25 cellular contexts compared by ENCODE assay signal in genomic region chr11:113481672-113482071, GRCh38. TPM values are rescaled to one million over a fixed set of nuclear protein-coding genes. Genes with fewer than 3 reads are reported as not detected.
A peak's percentile ranks its signal among the peaks of the same experiment; 100 is the strongest.
DNase-seq lines count a peak whose midpoint lies in the region; TF ChIP-seq lines count a peak whose summit lies in the region.
"Had no signal": no experiment of that assay in that cellular context is flagged by ENCODE, and none has a peak within 500 bp of the region (broad histone marks: within the 10 kb centered on the region; RNA-seq: fewer than 3 reads in every experiment).

No MANE protein-coding gene starts in this region.

- no peak for TF ChIP-seq EP300 in esophagus muscularis mucosa (IDR thresholded peaks at IDR 0.05)

- DNase-seq in DMS 273 (lab: John Stamatoyannopoulos, UW; ENCODE audit: unreplicated experiment) (peak; percentile 13), DMS 273 treated with DMSO at 0.1 percent for 48 hours (lab: John Stamatoyannopoulos, UW) (no peak), DMS53 treated with DMSO at 0.1 percent for 48 hours (lab: John Stamatoyannopoulos, UW; ENCODE audit: unreplicated experiment) (peak; percentile 22), SW480 (ENCODE audit: low spot score) (peak; percentile 17), neural crest cell (ENCODE audit: low read depth, low spot score) (no peak), NK-92 (lab: John Stamatoyannopoulos, UW; ENCODE audit: unreplicated experiment) (no peak), esophagus muscularis mucosa (ENCODE audit: extremely low spot score) (no peak), NCI-H2107 (lab: John Stamatoyannopoulos, UW) (no peak)
- DNase-seq: Caco-2; CD4-positive, alpha-beta memory T cell; DMS153; GDM1; HCEC 1CT; IMR-90; NCI-H1417; NCI-H187; NCI-H226; NCI-H510A treated with DMSO at 0.1 percent for 48 hours; NCI-H774; PC-3; RPMI8226; SHP77 had no signal

- H3K36me3 ChIP-seq in esophagus muscularis mucosa, result no peaks in the 10 kb centered on the region
- H3K36me3 ChIP-seq: BLaER1 treated with 17β-estradiol and CSF1 and Interleukin-3, amounts not matched to agents 10 nM and 100 nM had no signal

- H3K36me3 Mint-ChIP-seq in neural crest cell (ENCODE audit: low read depth), result no peaks in the 10 kb centered on the region
- H3K36me3 Mint-ChIP-seq: CD4-positive, alpha-beta memory T cell had no signal

- H3K27me3 ChIP-seq in esophagus muscularis mucosa, result peaks cover 0 to 53% (median 7%) of the 10 kb centered on the region in 4 donors
- H3K27me3 ChIP-seq: BLaER1 treated with 17β-estradiol and CSF1 and Interleukin-3, amounts not matched to agents 10 nM and 100 nM had no signal

- H3K4me3 ChIP-seq in esophagus muscularis mucosa, result no peak overlapping the region
- H3K4me3 ChIP-seq: BLaER1 treated with 17β-estradiol and CSF1 and Interleukin-3, amounts not matched to agents 10 nM and 100 nM; GM23338 had no signal

- H3K27me3 Mint-ChIP-seq in neural crest cell (ENCODE audit: low read depth), result peaks cover 53% of the 10 kb centered on the region

- peaks cover 2% of the 10 kb centered on the region for H3K9me3 Mint-ChIP-seq in neural crest cell
- H3K9me3 Mint-ChIP-seq: GM23338 had no signal

- 84% methylated on average over 3 of the region's 3 CpGs for WGBS in esophagus muscularis mucosa

- no peak for TF ChIP-seq POLR2A in esophagus muscularis mucosa (IDR thresholded peaks at IDR 0.05; ENCODE audit: low read depth)

- H3K4me1 Mint-ChIP-seq in neural crest cell, result peaks cover 15% of the 10 kb centered on the region
- H3K4me1 Mint-ChIP-seq: GM23338 had no signal

- TF ChIP-seq CTCF in neural crest cell (conservative IDR thresholded peaks at IDR 0.05) (no peak), esophagus muscularis mucosa (IDR thresholded peaks at IDR 0.05) (no peak)

- H3K4me3 Mint-ChIP-seq in neural crest cell, result no peak overlapping the region
- H3K4me3 Mint-ChIP-seq: GM23338 had no signal

- intact Hi-C loops in esophagus muscularis mucosa (cut with DNase I), result no loop called here

- no peaks in the 10 kb centered on the region for H3K9me3 ChIP-seq in esophagus muscularis mucosa
- H3K9me3 ChIP-seq: BLaER1 treated with 17β-estradiol and CSF1 and Interleukin-3, amounts not matched to agents 10 nM and 100 nM; Caco-2 had no signal

- H3K27ac ChIP-seq in esophagus muscularis mucosa (replicated peaks in 1 of 4), result no peak overlapping the region
- H3K27ac ChIP-seq: 22Rv1; BLaER1 treated with 17β-estradiol and CSF1 and Interleukin-3, amounts not matched to agents 10 nM and 100 nM had no signal

- peak overlapping the region; percentile 92 for H3K27ac Mint-ChIP-seq in neural crest cell (ENCODE audit: unreplicated experiment)
- H3K27ac Mint-ChIP-seq: CD4-positive, alpha-beta memory T cell; GM23338 had no signal

- no peaks in the 10 kb centered on the region for H3K4me1 ChIP-seq in esophagus muscularis mucosa
- H3K4me1 ChIP-seq: BLaER1 treated with 17β-estradiol and CSF1 and Interleukin-3, amounts not matched to agents 10 nM and 100 nM; Caco-2 had no signal

RNA-seq across cellular contexts. Expression of gene DRD2, which starts 6.5 kb away (rescaled TPM):
- total RNA-seq in neural crest cell (2.8 and 2.9 TPM in 2 replicates), esophagus muscularis mucosa (under 1 TPM in 2 of 4 donors, not detected in 2; 0.13 to 0.17 TPM)
- total RNA-seq: CD4-positive, alpha-beta memory T cell; IMR-90; PC-3 had no signal

Comparison
In these comparisons a context has a peak if more than half of its experiments do, and no peak if none do; other contexts are left out.
1. DNase-seq: peak in DMS 273 (single experiment), DMS53 treated with DMSO at 0.1 percent for 48 hours (single experiment) and SW480 (single experiment); none in DMS 273 treated with DMSO at 0.1 percent for 48 hours (single experiment), neural crest cell (single experiment), NK-92 (single experiment), esophagus muscularis mucosa (single experiment) and NCI-H2107 (single experiment).